ENCODE assay signal across 10 cellular contexts in the genomic region with DNA sequence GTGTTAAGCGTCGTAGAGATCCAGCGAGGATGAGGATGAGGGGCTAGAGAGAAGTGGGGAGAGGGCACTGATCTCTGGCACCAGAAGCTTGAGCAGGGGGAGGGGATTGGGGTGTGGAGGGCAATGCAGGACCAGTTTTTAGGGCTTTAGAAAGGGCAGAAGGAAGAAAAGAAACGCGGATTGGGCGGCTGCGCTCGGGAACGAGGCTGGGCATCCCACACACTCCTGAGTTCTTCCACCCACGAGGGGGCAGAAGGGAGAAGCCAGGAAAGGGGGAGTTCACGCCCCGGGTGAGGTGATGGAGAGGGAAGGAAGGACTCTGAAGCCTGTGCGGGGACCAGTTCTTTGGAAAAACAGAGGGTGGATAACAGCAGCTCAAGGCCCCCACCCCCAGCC. TPM values are rescaled to one million over a fixed set of nuclear protein-coding genes. Genes with fewer than 3 reads are reported as not detected.
DNase-seq lines count a peak whose midpoint lies in the region; ATAC-seq and TF ChIP-seq lines count a peak whose summit lies in the region.
"Had no signal": no experiment of that assay in that cellular context is flagged by ENCODE, and none has a peak within 500 bp of the region (broad histone marks: within the 10 kb centered on the region; RNA-seq: fewer than 3 reads in every experiment).

No MANE protein-coding gene starts in this region.

- H3K9me3 ChIP-seq in BE2C (no peaks in the 10 kb centered on the region), transverse colon (no peaks in the 10 kb centered on the region)
- H3K9me3 ChIP-seq: sigmoid colon had no signal

- WGBS in transverse colon (ENCODE audit: low coverage in 1 of 2), 2 donors: 0 to 4% methylated on average over 2 to 13 of the region's 13 CpGs

- TF ChIP-seq CTCF in BE2C (IDR thresholded peaks at IDR 0.05; ENCODE audit: low read depth, low read length) (peak; percentile 41), GM12865 (IDR thresholded peaks at IDR 0.05; ENCODE audit: insufficient read depth, low read depth, low read length, missing control alignments) (peak; percentile 2), transverse colon (IDR thresholded peaks at IDR 0.05) (peak in 1 of 5 experiments; percentile 10)

- TF ChIP-seq EP300 in transverse colon (IDR thresholded peaks at IDR 0.05; ENCODE audit: low read depth): no peak

- no peak overlapping the region for H3K27ac ChIP-seq in transverse colon
- H3K27ac ChIP-seq: sigmoid colon had no signal

- H3K9me3 Mint-ChIP-seq in activated T-helper 1 cell treated with anti-CD3 and anti-CD28 coated beads, Interleukin-12 subunit alpha, Interleukin-12 subunit beta, Interleukin-2, Interleukin-4 antibody, amounts not matched to agents 30 ng/mL and 10 ng/mL and 1 ng/mL, durations not matched to agents 14 hours and 24 hours and 36 hours: no peaks in the 10 kb centered on the region
- H3K9me3 Mint-ChIP-seq in memory B cell: peaks cover 2% of the 10 kb centered on the region
- H3K9me3 Mint-ChIP-seq in activated naive CD4-positive, alpha-beta T cell treated with anti-CD3 and anti-CD28 coated beads, Interleukin-2, amount 50 U/mL, for 72 hours: no peaks in the 10 kb centered on the region

- DNase-seq in BE2C (peak; percentile 50), GM12865 (ENCODE audit: low read depth) (no peak), memory B cell (ENCODE audit: low spot score in 2 of 2) (no peak), NK-92 (lab: John Stamatoyannopoulos, UW; ENCODE audit: unreplicated experiment) (no peak), transverse colon (no peak)
- no peak for DNase-seq in activated T-helper 1 cell treated with anti-CD3 and anti-CD28 coated beads, Interleukin-12 subunit alpha, Interleukin-12 subunit beta, Interleukin-2, Interleukin-4 antibody, amounts not matched to agents 30 ng/mL and 10 ng/mL and 1 ng/mL, durations not matched to agents 14 hours and 24 hours and 36 hours (ENCODE audit: low spot score)
- no peak for DNase-seq in activated naive CD4-positive, alpha-beta T cell treated with anti-CD3 and anti-CD28 coated beads, Interleukin-2, amount 50 U/mL, for 72 hours (ENCODE audit: low spot score in 2 of 2)
- DNase-seq: NCI-H1436 treated with DMSO at 0.1 percent for 48 hours, sigmoid colon had no signal

- H3K4me3 ChIP-seq in BE2C (ENCODE audit: low read depth, low read length) (no peak overlapping the region), GM12865 (ENCODE audit: low read depth, low read length) (no peak overlapping the region), transverse colon (no peak overlapping the region)
- H3K4me3 ChIP-seq: sigmoid colon had no signal

- intact Hi-C loops in activated T-helper 1 cell treated with anti-CD3 and anti-CD28 coated beads, Interleukin-12 subunit alpha, Interleukin-12 subunit beta, Interleukin-2, Interleukin-4 antibody, amounts not matched to agents 30 ng/mL and 10 ng/mL and 1 ng/mL, durations not matched to agents 14 hours and 24 hours and 36 hours (cut with micrococcal nuclease): loop anchor here (10.0 kb wide), 2 partner anchors 133 to 207 kb away; a partner anchor contains a TSS
- intact Hi-C loops in transverse colon (cut with DNase I; ENCODE audit: low total_unique reads): no loop called here

- peak overlapping the region; percentile 66 for H3K27ac Mint-ChIP-seq in activated T-helper 1 cell treated with anti-CD3 and anti-CD28 coated beads, Interleukin-12 subunit alpha, Interleukin-12 subunit beta, Interleukin-2, Interleukin-4 antibody, amounts not matched to agents 30 ng/mL and 10 ng/mL and 1 ng/mL, durations not matched to agents 14 hours and 24 hours and 36 hours
- peak overlapping the region; percentile 83 for H3K27ac Mint-ChIP-seq in memory B cell
- H3K27ac Mint-ChIP-seq in activated naive CD4-positive, alpha-beta T cell treated with anti-CD3 and anti-CD28 coated beads, Interleukin-2, amount 50 U/mL, for 72 hours: peak overlapping the region in 1 of 2 donors; percentile 35

- H3K36me3 ChIP-seq in BE2C: no peaks in the 10 kb centered on the region
- no peaks in the 10 kb centered on the region for H3K36me3 ChIP-seq in transverse colon
- H3K36me3 ChIP-seq: sigmoid colon had no signal

- in situ Hi-C loops in transverse colon (cut with MboI; ENCODE audit: low pct_ligation_motif_present in 1 of 4, low pct_unique_long_range_greater_than_20kb in 1 of 4, low sequenced_read_pairs in 3 of 4): no loop called here

- H3K27me3 ChIP-seq in BE2C (peaks cover 39% of the 10 kb centered on the region), transverse colon (peaks cover 100% of the 10 kb centered on the region)

- ATAC-seq in memory B cell (ENCODE audit: low read depth) (no peak), HG03354 (IDR thresholded peaks at IDR 0.05; ENCODE audit: poor library complexity, severe bottlenecking, unreplicated experiment) (no peak)
- no peak for ATAC-seq in activated naive CD4-positive, alpha-beta T cell treated with anti-CD3 and anti-CD28 coated beads, Interleukin-2, amount 50 U/mL, for 72 hours

- H3K36me3 Mint-ChIP-seq in activated T-helper 1 cell treated with anti-CD3 and anti-CD28 coated beads, Interleukin-12 subunit alpha, Interleukin-12 subunit beta, Interleukin-2, Interleukin-4 antibody, amounts not matched to agents 30 ng/mL and 10 ng/mL and 1 ng/mL, durations not matched to agents 14 hours and 24 hours and 36 hours (ENCODE audit: low read depth): no peaks in the 10 kb centered on the region
- peaks cover 4% of the 10 kb centered on the region for H3K36me3 Mint-ChIP-seq in memory B cell
- H3K36me3 Mint-ChIP-seq in activated naive CD4-positive, alpha-beta T cell treated with anti-CD3 and anti-CD28 coated beads, Interleukin-2, amount 50 U/mL, for 72 hours: peaks cover 0 to 18% of the 10 kb centered on the region in 2 donors

- H3K27me3 Mint-ChIP-seq in activated T-helper 1 cell treated with anti-CD3 and anti-CD28 coated beads, Interleukin-12 subunit alpha, Interleukin-12 subunit beta, Interleukin-2, Interleukin-4 antibody, amounts not matched to agents 30 ng/mL and 10 ng/mL and 1 ng/mL, durations not matched to agents 14 hours and 24 hours and 36 hours (ENCODE audit: insufficient read depth): peaks cover 84% of the 10 kb centered on the region
- H3K27me3 Mint-ChIP-seq in memory B cell: peaks cover 59% of the 10 kb centered on the region

- peaks cover 60% of the 10 kb centered on the region for H3K4me1 Mint-ChIP-seq in activated T-helper 1 cell treated with anti-CD3 and anti-CD28 coated beads, Interleukin-12 subunit alpha, Interleukin-12 subunit beta, Interleukin-2, Interleukin-4 antibody, amounts not matched to agents 30 ng/mL and 10 ng/mL and 1 ng/mL, durations not matched to agents 14 hours and 24 hours and 36 hours (ENCODE audit: low read depth)
- H3K4me1 Mint-ChIP-seq in memory B cell: peaks cover 41% of the 10 kb centered on the region

- peaks cover 16% of the 10 kb centered on the region for H3K4me1 ChIP-seq in BE2C
- H3K4me1 ChIP-seq in transverse colon: peaks cover 8 to 34% (median 33%) of the 10 kb centered on the region in 4 donors

- no peak for TF ChIP-seq POLR2A in transverse colon (IDR thresholded peaks at IDR 0.05)

- no peak overlapping the region for H3K4me3 Mint-ChIP-seq in activated T-helper 1 cell treated with anti-CD3 and anti-CD28 coated beads, Interleukin-12 subunit alpha, Interleukin-12 subunit beta, Interleukin-2, Interleukin-4 antibody, amounts not matched to agents 30 ng/mL and 10 ng/mL and 1 ng/mL, durations not matched to agents 14 hours and 24 hours and 36 hours
- H3K4me3 Mint-ChIP-seq in memory B cell: peak overlapping the region; percentile 55

RNA-seq across cellular contexts. Expression of a gene that starts 6.1 kb away (rescaled TPM):
- polyA plus RNA-seq in BE2C (2012; ENCODE audit: insufficient read depth, insufficient read length, low read depth): 1,310 TPM
- total RNA-seq in activated T-helper 1 cell treated with anti-CD3 and anti-CD28 coated beads, Interleukin-12 subunit alpha, Interleukin-12 subunit beta, Interleukin-2, Interleukin-4 antibody, amounts not matched to agents 30 ng/mL and 10 ng/mL and 1 ng/mL, durations not matched to agents 14 hours and 24 hours and 36 hours: 0.10 and 0.21 TPM in 2 replicates
- under 1 TPM in 1 of 4 donors, not detected in 3; 0.95 TPM for total RNA-seq in transverse colon
- total RNA-seq in activated naive CD4-positive, alpha-beta T cell treated with anti-CD3 and anti-CD28 coated beads, Interleukin-2, amount 50 U/mL, for 72 hours: not detected

RNA-seq across cellular contexts. Expression of a gene that starts 8.7 kb away (rescaled TPM):
- polyA plus RNA-seq in BE2C (2012; ENCODE audit: insufficient read depth, insufficient read length, low read depth): 3.5 TPM
- 0.08 TPM in 1 of 2 replicates, not detected in the other for total RNA-seq in activated T-helper 1 cell treated with anti-CD3 and anti-CD28 coated beads, Interleukin-12 subunit alpha, Interleukin-12 subunit beta, Interleukin-2, Interleukin-4 antibody, amounts not matched to agents 30 ng/mL and 10 ng/mL and 1 ng/mL, durations not matched to agents 14 hours and 24 hours and 36 hours
- not detected for total RNA-seq in transverse colon
- total RNA-seq in activated naive CD4-positive, alpha-beta T cell treated with anti-CD3 and anti-CD28 coated beads, Interleukin-2, amount 50 U/mL, for 72 hours: not detected
- total RNA-seq: sigmoid colon had no signal

RNA-seq across cellular contexts. Expression of a gene that starts 17.2 kb away (rescaled TPM):
- polyA plus RNA-seq in BE2C (2012; ENCODE audit: insufficient read depth, insufficient read length, low read depth): 312 TPM
- total RNA-seq in activated T-helper 1 cell treated with anti-CD3 and anti-CD28 coated beads, Interleukin-12 subunit alpha, Interleukin-12 subunit beta, Interleukin-2, Interleukin-4 antibody, amounts not matched to agents 30 ng/mL and 10 ng/mL and 1 ng/mL, durations not matched to agents 14 hours and 24 hours and 36 hours: 45.7 and 53.3 TPM in 2 replicates
- 10 to 100 TPM; 18.3 to 87.3 (median 54.0) TPM for total RNA-seq in transverse colon
- total RNA-seq in activated naive CD4-positive, alpha-beta T cell treated with anti-CD3 and anti-CD28 coated beads, Interleukin-2, amount 50 U/mL, for 72 hours: 10 to 100 TPM; 26.3 to 48.2 TPM

RNA-seq across cellular contexts. Expression of a gene that starts 29.4 kb away (rescaled TPM):
- polyA plus RNA-seq in BE2C (2012; ENCODE audit: insufficient read depth, insufficient read length, low read depth): not detected
- not detected in 2 replicates for total RNA-seq in activated T-helper 1 cell treated with anti-CD3 and anti-CD28 coated beads, Interleukin-12 subunit alpha, Interleukin-12 subunit beta, Interleukin-2, Interleukin-4 antibody, amounts not matched to agents 30 ng/mL and 10 ng/mL and 1 ng/mL, durations not matched to agents 14 hours and 24 hours and 36 hours
- 10 to 100 TPM; 31.7 to 56.9 (median 44.3) TPM for total RNA-seq in transverse colon
- total RNA-seq in activated naive CD4-positive, alpha-beta T cell treated with anti-CD3 and anti-CD28 coated beads, Interleukin-2, amount 50 U/mL, for 72 hours: not detected
- total RNA-seq: sigmoid colon had no signal

RNA-seq across cellular contexts. Expression of a gene that starts 44.5 kb away (rescaled TPM):
- polyA plus RNA-seq in BE2C (2012; ENCODE audit: insufficient read depth, insufficient read length, low read depth): 2.7 TPM
- 0.36 and 0.47 TPM in 2 replicates for total RNA-seq in activated T-helper 1 cell treated with anti-CD3 and anti-CD28 coated beads, Interleukin-12 subunit alpha, Interleukin-12 subunit beta, Interleukin-2, Interleukin-4 antibody, amounts not matched to agents 30 ng/mL and 10 ng/mL and 1 ng/mL, durations not matched to agents 14 hours and 24 hours and 36 hours
- total RNA-seq in transverse colon: 10 to 100 TPM in 1 of 4 donors, 1 to 10 TPM in 3; 1.3 to 26.2 (median 5.5) TPM
- total RNA-seq in activated naive CD4-positive, alpha-beta T cell treated with anti-CD3 and anti-CD28 coated beads, Interleukin-2, amount 50 U/mL, for 72 hours: under 1 TPM; 0.18 to 0.27 TPM
